In genomic region chr2:56892381-56892780, GRCh38 we compare ENCODE assay signal across 32 cellular contexts.
"Had no signal": no experiment of that assay in that cellular context is flagged by ENCODE, and none has a peak within 500 bp of the region (broad histone marks: within the 10 kb centered on the region; RNA-seq: fewer than 3 reads in every experiment).

No MANE protein-coding gene starts in this region.

- H3K27me3 ChIP-seq: ascending aorta, breast epithelium, cardiac muscle cell, colonic mucosa, foreskin keratinocyte, gastrocnemius medialis, heart left ventricle had no signal

- H3K9me3 Mint-ChIP-seq: activated B cell treated with CpG ODN at 0.5 μM for 24 hours; activated CD4-positive, alpha-beta memory T cell treated with anti-CD3 and anti-CD28 coated beads for 36 hours; activated naive CD4-positive, alpha-beta T cell treated with anti-CD3 and anti-CD28 coated beads for 36 hours; activated naive CD4-positive, alpha-beta T cell treated with anti-CD3 and anti-CD28 coated beads, Interleukin-2, amount 50 U/mL, for 24 hours had no signal

- H3K27me3 Mint-ChIP-seq: activated B cell treated with CpG ODN at 0.5 μM for 24 hours; activated CD4-positive, alpha-beta memory T cell treated with anti-CD3 and anti-CD28 coated beads for 36 hours; activated CD8-positive, alpha-beta memory T cell treated with anti-CD3 and anti-CD28 coated beads, Interleukin-2, amount 10 ng/mL, durations not matched to agents 7 days and 5 days; activated naive CD4-positive, alpha-beta T cell treated with anti-CD3 and anti-CD28 coated beads, Interleukin-2, amount 50 U/mL, for 24 hours; activated naive CD8-positive, alpha-beta T cell treated with anti-CD3 and anti-CD28 coated beads, Interleukin-2, amount 10 ng/mL, durations not matched to agents 7 days and 5 days; brain; T-helper 17 cell had no signal

- H3K27ac ChIP-seq: ascending aorta, breast epithelium, cardiac muscle cell, colonic mucosa, foreskin keratinocyte, gastrocnemius medialis, heart left ventricle, WERI-Rb-1 had no signal

- H3K27ac Mint-ChIP-seq: activated B cell treated with CpG ODN at 0.5 μM for 24 hours; activated CD4-positive, alpha-beta memory T cell treated with anti-CD3 and anti-CD28 coated beads for 36 hours; activated CD8-positive, alpha-beta memory T cell treated with anti-CD3 and anti-CD28 coated beads, Interleukin-2, amount 10 ng/mL, durations not matched to agents 7 days and 5 days; activated CD8-positive, alpha-beta T cell treated with anti-CD3 and anti-CD28 coated beads, Interleukin-2, amount 10 ng/mL, durations not matched to agents 7 days and 5 days; activated naive CD4-positive, alpha-beta T cell treated with anti-CD3 and anti-CD28 coated beads for 36 hours; activated naive CD4-positive, alpha-beta T cell treated with anti-CD3 and anti-CD28 coated beads, Interleukin-2, amount 50 U/mL, for 24 hours; activated naive CD8-positive, alpha-beta T cell treated with anti-CD3 and anti-CD28 coated beads, Interleukin-2, amount 10 ng/mL, durations not matched to agents 7 days and 5 days; activated T-helper 1 cell treated with anti-CD3 and anti-CD28 coated beads, Interleukin-12 subunit alpha, Interleukin-12 subunit beta, Interleukin-2, Interleukin-4 antibody, amounts not matched to agents 30 ng/mL and 10 ng/mL and 1 ng/mL, durations not matched to agents 14 hours and 24 hours and 36 hours; activated T-helper 2 cell treated with anti-CD3 and anti-CD28 coated beads, Interferon-gamma antibody, Interleukin-2, Interleukin-4, amounts not matched to agents 10 μg/mL and 5 μg/mL and 100 μg/mL, durations not matched to agents 14 hours and 24 hours and 36 hours; brain; T-helper 17 cell; T-helper 2 cell treated with Interferon-gamma antibody and Interleukin-4, amounts not matched to agents 5 μg/mL and 100 μg/mL, for 36 hours had no signal

- H3K36me3 Mint-ChIP-seq: activated CD4-positive, alpha-beta memory T cell treated with anti-CD3 and anti-CD28 coated beads for 36 hours; activated CD8-positive, alpha-beta memory T cell treated with anti-CD3 and anti-CD28 coated beads, Interleukin-2, amount 10 ng/mL, durations not matched to agents 7 days and 5 days; activated naive CD4-positive, alpha-beta T cell treated with anti-CD3 and anti-CD28 coated beads, Interleukin-2, amount 50 U/mL, for 24 hours; activated naive CD8-positive, alpha-beta T cell treated with anti-CD3 and anti-CD28 coated beads, Interleukin-2, amount 10 ng/mL, durations not matched to agents 7 days and 5 days; brain had no signal

- H3K4me1 ChIP-seq: ascending aorta, breast epithelium, colonic mucosa, foreskin keratinocyte, gastrocnemius medialis, heart left ventricle had no signal

- H3K4me1 Mint-ChIP-seq: activated B cell treated with CpG ODN at 0.5 μM for 24 hours; activated CD8-positive, alpha-beta memory T cell treated with anti-CD3 and anti-CD28 coated beads, Interleukin-2, amount 10 ng/mL, durations not matched to agents 7 days and 5 days; activated naive CD4-positive, alpha-beta T cell treated with anti-CD3 and anti-CD28 coated beads, Interleukin-2, amount 50 U/mL, for 24 hours; activated naive CD8-positive, alpha-beta T cell treated with anti-CD3 and anti-CD28 coated beads, Interleukin-2, amount 10 ng/mL, durations not matched to agents 7 days and 5 days; brain; T-helper 17 cell had no signal

- DNase-seq: activated B cell treated with CpG ODN at 0.5 μM for 24 hours; activated CD4-positive, alpha-beta memory T cell treated with anti-CD3 and anti-CD28 coated beads for 36 hours; activated CD4-positive, alpha-beta T cell treated with anti-CD3 and anti-CD28 coated beads for 48 hours; activated CD8-positive, alpha-beta memory T cell treated with anti-CD3 and anti-CD28 coated beads, Interleukin-2, amount 10 ng/mL, durations not matched to agents 7 days and 5 days; activated CD8-positive, alpha-beta memory T cell treated with anti-CD3 and anti-CD28 coated beads, Interleukin-2, amount 50 U/mL, for 4 hours; activated CD8-positive, alpha-beta T cell treated with anti-CD3 and anti-CD28 coated beads, Interleukin-2, amount 10 ng/mL, durations not matched to agents 7 days and 5 days; activated effector memory CD4-positive, alpha-beta T cell treated with anti-CD3 and anti-CD28 coated beads, Interleukin-2, amount 50 U/mL, for 16 hours; activated naive CD4-positive, alpha-beta T cell treated with anti-CD3 and anti-CD28 coated beads for 36 hours; activated naive CD8-positive, alpha-beta T cell treated with anti-CD3 and anti-CD28 coated beads, Interleukin-2, amount 10 ng/mL, durations not matched to agents 7 days and 5 days; activated T-cell treated with anti-CD3 and anti-CD28 coated beads, Interleukin-2, amount 50 U/mL, for 1 hour; activated T-cell treated with anti-CD3 and anti-CD28 coated beads, Interleukin-2, amount 50 U/mL, for 48 hours; central memory CD4-positive, alpha-beta T cell; cerebellar nuclear complex; colonic mucosa; effector CD8-positive, alpha-beta T cell; foreskin keratinocyte; gastrocnemius medialis; glutamatergic neuron; heart left ventricle; T-helper 17 cell; T1000; WERI-Rb-1 had no signal

- H3K9me3 ChIP-seq: ascending aorta, breast epithelium, colonic mucosa, gastrocnemius medialis, heart left ventricle had no signal

- ATAC-seq: activated CD4-positive, CD25-positive, alpha-beta regulatory T cell treated with anti-CD3 and anti-CD28 coated beads, Interleukin-2, amount 50 U/mL, for 24 hours; activated CD8-positive, alpha-beta memory T cell treated with anti-CD3 and anti-CD28 coated beads, Interleukin-2, amount 10 ng/mL, durations not matched to agents 7 days and 5 days; activated CD8-positive, alpha-beta T cell treated with anti-CD3 and anti-CD28 coated beads, Interleukin-2, amount 10 ng/mL, durations not matched to agents 7 days and 5 days; esophagus mucosa; foreskin keratinocyte; gastrocnemius medialis; heart left ventricle; T-helper 17 cell had no signal

- H3K36me3 ChIP-seq: ascending aorta, cardiac muscle cell, colonic mucosa, gastrocnemius medialis, heart left ventricle, WERI-Rb-1 had no signal

- H3K4me3 Mint-ChIP-seq: activated B cell treated with CpG ODN at 0.5 μM for 24 hours; activated CD4-positive, alpha-beta memory T cell treated with anti-CD3 and anti-CD28 coated beads for 36 hours; activated CD8-positive, alpha-beta memory T cell treated with anti-CD3 and anti-CD28 coated beads, Interleukin-2, amount 10 ng/mL, durations not matched to agents 7 days and 5 days; activated CD8-positive, alpha-beta T cell treated with anti-CD3 and anti-CD28 coated beads, Interleukin-2, amount 10 ng/mL, durations not matched to agents 7 days and 5 days; activated naive CD4-positive, alpha-beta T cell treated with anti-CD3 and anti-CD28 coated beads for 36 hours; activated naive CD4-positive, alpha-beta T cell treated with anti-CD3 and anti-CD28 coated beads, Interleukin-2, amount 50 U/mL, for 24 hours; activated naive CD8-positive, alpha-beta T cell treated with anti-CD3 and anti-CD28 coated beads, Interleukin-2, amount 10 ng/mL, durations not matched to agents 7 days and 5 days; activated T-helper 1 cell treated with anti-CD3 and anti-CD28 coated beads, Interleukin-12 subunit alpha, Interleukin-12 subunit beta, Interleukin-2, Interleukin-4 antibody, amounts not matched to agents 30 ng/mL and 10 ng/mL and 1 ng/mL, durations not matched to agents 14 hours and 24 hours and 36 hours; brain; T-helper 17 cell; T-helper 2 cell treated with Interferon-gamma antibody and Interleukin-4, amounts not matched to agents 5 μg/mL and 100 μg/mL, for 36 hours had no signal

- H3K4me3 ChIP-seq: ascending aorta, breast epithelium, cardiac muscle cell, colonic mucosa, gastrocnemius medialis, heart left ventricle had no signal
